Comparison of ENCODE assay signal across 8 cellular contexts in the genomic region with DNA sequence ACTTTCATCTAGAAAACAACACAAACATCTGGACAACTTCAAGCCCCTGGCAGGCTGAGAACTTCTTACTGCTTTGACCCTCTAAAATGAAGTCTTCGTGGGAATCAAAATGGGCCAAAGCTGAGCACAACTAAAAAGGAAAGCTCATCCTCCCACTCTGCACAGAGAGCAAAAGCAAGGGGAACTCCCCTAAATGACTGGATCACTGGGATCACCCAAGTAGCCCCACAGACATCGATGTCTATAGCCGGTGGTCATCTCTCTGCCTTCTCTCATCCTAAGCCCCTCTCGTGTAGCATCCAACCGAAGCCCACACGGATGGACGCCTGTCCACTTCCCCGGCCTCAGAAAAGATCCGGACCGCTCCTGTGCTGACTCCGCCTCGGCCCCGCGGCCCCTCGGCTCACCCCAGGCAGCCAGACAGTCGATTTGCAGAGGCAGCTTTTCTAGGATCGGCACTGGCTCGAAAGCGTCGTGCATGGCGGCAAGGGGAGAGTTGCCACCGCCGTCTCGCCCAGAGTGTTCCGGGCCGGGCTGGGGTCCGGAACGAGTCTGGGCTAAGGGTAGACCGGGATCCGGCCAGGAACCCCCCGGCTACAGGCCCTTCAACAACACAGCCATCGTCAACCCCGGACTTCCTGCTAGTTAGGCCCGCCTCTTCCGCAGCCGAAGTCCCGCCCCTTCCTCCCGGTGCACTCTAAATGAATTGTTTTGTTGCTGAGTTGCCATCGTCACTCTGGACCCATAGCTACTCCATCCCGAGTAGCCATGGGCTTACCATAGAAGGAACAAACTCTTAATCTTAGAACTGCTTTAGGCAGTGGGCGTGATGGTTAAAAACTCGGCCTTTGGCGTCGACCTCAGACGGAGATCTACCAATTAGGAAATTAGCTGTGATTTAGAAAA. TPM values are rescaled to one million over a fixed set of nuclear protein-coding genes. Genes with fewer than 3 reads are reported as not detected.
DNase-seq lines count a peak whose midpoint lies in the region; ATAC-seq and TF ChIP-seq lines count a peak whose summit lies in the region.

A gene with protein sequence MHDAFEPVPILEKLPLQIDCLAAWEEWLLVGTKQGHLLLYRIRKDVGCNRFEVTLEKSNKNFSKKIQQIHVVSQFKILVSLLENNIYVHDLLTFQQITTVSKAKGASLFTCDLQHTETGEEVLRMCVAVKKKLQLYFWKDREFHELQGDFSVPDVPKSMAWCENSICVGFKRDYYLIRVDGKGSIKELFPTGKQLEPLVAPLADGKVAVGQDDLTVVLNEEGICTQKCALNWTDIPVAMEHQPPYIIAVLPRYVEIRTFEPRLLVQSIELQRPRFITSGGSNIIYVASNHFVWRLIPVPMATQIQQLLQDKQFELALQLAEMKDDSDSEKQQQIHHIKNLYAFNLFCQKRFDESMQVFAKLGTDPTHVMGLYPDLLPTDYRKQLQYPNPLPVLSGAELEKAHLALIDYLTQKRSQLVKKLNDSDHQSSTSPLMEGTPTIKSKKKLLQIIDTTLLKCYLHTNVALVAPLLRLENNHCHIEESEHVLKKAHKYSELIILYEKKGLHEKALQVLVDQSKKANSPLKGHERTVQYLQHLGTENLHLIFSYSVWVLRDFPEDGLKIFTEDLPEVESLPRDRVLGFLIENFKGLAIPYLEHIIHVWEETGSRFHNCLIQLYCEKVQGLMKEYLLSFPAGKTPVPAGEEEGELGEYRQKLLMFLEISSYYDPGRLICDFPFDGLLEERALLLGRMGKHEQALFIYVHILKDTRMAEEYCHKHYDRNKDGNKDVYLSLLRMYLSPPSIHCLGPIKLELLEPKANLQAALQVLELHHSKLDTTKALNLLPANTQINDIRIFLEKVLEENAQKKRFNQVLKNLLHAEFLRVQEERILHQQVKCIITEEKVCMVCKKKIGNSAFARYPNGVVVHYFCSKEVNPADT (minus strand): TSS at position 631 of the 906 bp plus-strand sequence. CDS start 151 bp downstream, at position 480.

- no peaks in the 10 kb centered on the region for H3K9me3 ChIP-seq in spleen

- intact Hi-C loops in spleen (cut with DNase I; ENCODE audit: low total_unique reads) = no loop called here

- peak within 1 kb of the TSS; percentile 62 to 98 (median 83) for H3K4me3 ChIP-seq in spleen

- no peak for TF ChIP-seq CTCF in spleen (IDR thresholded peaks at IDR 0.05 in 8 of 11, conservative IDR thresholded peaks at IDR 0.05 in 3 of 11)

- 1 to 3% (median 2%) methylated on average over 40 to 45 of the region's 45 CpGs for WGBS in spleen, 5 donors

- ATAC-seq in GM18909 (IDR thresholded peaks at IDR 0.05; ENCODE audit: poor library complexity, unreplicated experiment) (peak; percentile 95), HG03159 (IDR thresholded peaks at IDR 0.05; ENCODE audit: unreplicated experiment) (peak; percentile 94)

- no peaks in the 10 kb centered on the region for H3K27me3 ChIP-seq in spleen (replicated peaks in 1 of 7)

- peak in 1 of 3 donors; percentile 22 for TF ChIP-seq POLR2A in spleen (IDR thresholded peaks at IDR 0.05)

- DNase-seq in AG08395 (ENCODE audit: low spot score) = peak; percentile 94
- peak; percentile 86 for DNase-seq in NCI-H345 (lab: John Stamatoyannopoulos, UW)
- DNase-seq in activated CD4-positive, CD25-positive, alpha-beta regulatory T cell treated with anti-CD3 and anti-CD28 coated beads, Interleukin-2, amount 50 U/mL, for 16 hours (ENCODE audit: low read depth, low spot score) = peak; percentile 70
- peak; percentile 75 for DNase-seq in central memory CD4-positive, alpha-beta T cell
- DNase-seq in iris pigment epithelial cell (ENCODE audit: low read depth) = peak; percentile 91
- DNase-seq in spleen = peak; percentile 95

- peak within 1 kb of the TSS; percentile 67 to 93 (median 85) for H3K27ac ChIP-seq in spleen

- peaks cover 13 to 54% (median 37%) of the 10 kb centered on the region in 6 donors for H3K4me1 ChIP-seq in spleen

- peaks cover 0 to 48% (median 26%) of the 10 kb centered on the region in 6 donors for H3K36me3 ChIP-seq in spleen

RNA-seq across cellular contexts. Expression of the gene that starts here (rescaled TPM):
- 100 to 1,000 TPM in 4 of 7 donors, 10 to 100 TPM in 3; 71.3 to 220 (median 105) TPM for total RNA-seq in spleen
- 10 to 100 TPM; 25.9 to 48.0 (median 47.6) TPM for polyA plus RNA-seq in spleen

Comparison
In these comparisons a context has a peak if more than half of its experiments do, and no peak if none do; other contexts are left out.
1. Peak in every context shown above with its lines: DNase-seq, ATAC-seq, H3K4me3 ChIP-seq and H3K27ac ChIP-seq.